In the genomic region with DNA sequence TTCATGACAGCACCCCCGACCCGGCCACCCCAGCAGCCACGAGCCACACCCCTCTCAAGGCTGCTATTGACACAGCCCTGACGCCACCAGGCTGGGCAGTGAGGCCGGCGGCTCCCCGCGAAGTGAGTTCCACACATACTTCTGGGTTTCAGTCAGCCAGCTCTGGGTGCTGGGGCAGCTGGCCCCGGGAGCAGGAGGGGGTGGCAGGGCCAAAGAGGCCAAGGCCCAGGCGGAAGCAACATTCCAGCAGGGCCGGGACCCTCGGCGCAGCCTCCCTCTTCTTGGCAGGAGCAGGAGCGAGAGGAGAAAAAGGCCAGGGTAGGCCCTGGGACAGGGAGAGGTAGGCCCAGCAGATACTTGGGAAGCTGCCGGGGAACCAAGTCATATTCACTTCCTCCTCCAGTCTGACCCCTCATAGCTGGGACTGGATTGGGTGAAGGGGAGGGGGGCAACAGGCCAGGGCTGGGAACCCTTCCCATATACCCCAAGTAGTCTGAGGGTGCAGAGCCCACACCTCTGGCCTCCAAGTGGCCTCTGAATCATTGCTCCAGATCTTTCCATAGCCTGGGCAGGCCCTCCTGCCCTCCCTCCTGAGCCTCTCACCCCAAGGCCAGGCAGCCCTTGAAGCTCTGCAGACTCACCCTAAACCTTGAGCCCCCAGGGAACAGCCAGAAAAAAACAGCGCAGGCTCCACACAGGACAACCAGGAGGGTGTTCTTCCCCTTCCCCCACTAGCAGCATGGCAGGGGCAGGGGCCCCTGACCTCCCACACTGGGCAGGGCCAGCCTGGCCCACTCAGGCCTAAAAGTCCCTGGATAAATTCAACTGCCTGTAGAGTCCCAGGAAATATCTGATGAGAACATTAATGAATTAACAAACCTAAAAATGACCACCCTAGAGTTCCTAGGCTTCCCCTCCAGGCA, we compare ENCODE assay signal across 10 cellular contexts. TPM values are rescaled to one million over a fixed set of nuclear protein-coding genes. Genes with fewer than 3 reads are reported as not detected.
A peak's percentile ranks its signal among the peaks of the same experiment; 100 is the strongest.
DNase-seq lines count a peak whose midpoint lies in the region; FAIRE-seq and TF ChIP-seq lines count a peak whose summit lies in the region.
"Had no signal": no experiment of that assay in that cellular context is flagged by ENCODE, and none has a peak within 500 bp of the region (broad histone marks: within the 10 kb centered on the region; RNA-seq: fewer than 3 reads in every experiment).

No MANE protein-coding gene starts in this region.

- H3K4me3 ChIP-seq in brain microvascular endothelial cell (ENCODE audit: low read depth, low read length) (no peak overlapping the region), kidney (ENCODE audit: low read length in 2 of 2) (no peak overlapping the region)

- TF ChIP-seq CTCF in HFFc6 (IDR thresholded peaks at IDR 0.05) (no peak), brain microvascular endothelial cell (IDR thresholded peaks at IDR 0.05; ENCODE audit: low read depth, low read length, missing control alignments) (no peak), kidney (IDR thresholded peaks at IDR 0.05; ENCODE audit: borderline replicate concordance, extremely low read depth, insufficient read depth) (no peak)

- intact Hi-C loops in kidney (cut with DNase I), result no loop called here

- H3K9me3 Mint-ChIP-seq in HFFc6, result no peaks in the 10 kb centered on the region
- H3K9me3 Mint-ChIP-seq: activated B cell treated with CpG ODN at 0.5 μM for 24 hours had no signal

- peak overlapping the region; percentile 94 for H3K4me3 Mint-ChIP-seq in HFFc6
- H3K4me3 Mint-ChIP-seq: activated B cell treated with CpG ODN at 0.5 μM for 24 hours had no signal

- H3K4me1 Mint-ChIP-seq in HFFc6 (ENCODE audit: low read depth), result peaks cover 81% of the 10 kb centered on the region

- H3K36me3 ChIP-seq in brain microvascular endothelial cell (replicated peaks) (peaks cover 4% of the 10 kb centered on the region), kidney (ENCODE audit: control insufficient read depth in 1 of 2, insufficient read depth in 2 of 2, low read length in 2 of 2) (no peaks in the 10 kb centered on the region)

- peak overlapping the region; percentile 71 for H3K27ac ChIP-seq in brain microvascular endothelial cell
- peak overlapping the region; percentile 74 to 80 for H3K27ac ChIP-seq in kidney (ENCODE audit: low read depth in 2 of 2, low read length in 2 of 2)

- H3K9ac ChIP-seq in kidney (ENCODE audit: low read length in 2 of 2), result peak overlapping the region; percentile 45 to 48

- H3K27ac Mint-ChIP-seq in HFFc6, result peak overlapping the region; percentile 93
- H3K27ac Mint-ChIP-seq: activated B cell treated with CpG ODN at 0.5 μM for 24 hours had no signal

- in situ Hi-C loops in brain microvascular endothelial cell (cut with HindIII; ENCODE audit: low pct_ligation_motif_present, low sequenced_read_pairs), result no loop called here

- peaks cover 5% of the 10 kb centered on the region for H3K27me3 Mint-ChIP-seq in HFFc6 (ENCODE audit: insufficient read depth)

- DNase-seq in HFFc6, result peak; percentile 91
- peak; percentile 87 for DNase-seq in brain microvascular endothelial cell
- peak; percentile 95 for DNase-seq in kidney
- DNase-seq in stromal cell of bone marrow (ENCODE audit: low read depth), result peak; percentile 80
- no peak for DNase-seq in NCI-H146 treated with DMSO at 0.1 percent for 48 hours (lab: John Stamatoyannopoulos, UW; ENCODE audit: unreplicated experiment)
- DNase-seq in activated naive CD4-positive, alpha-beta T cell (lab: John Stamatoyannopoulos, UW), result no peak
- no peak for DNase-seq in NCI-H2107 treated with DMSO at 0.1 percent for 48 hours (lab: John Stamatoyannopoulos, UW; ENCODE audit: unreplicated experiment)
- no peak for DNase-seq in NCI-H524 (lab: John Stamatoyannopoulos, UW)
- DNase-seq: activated B cell treated with CpG ODN at 0.5 μM for 24 hours, glutamatergic neuron had no signal

- H3K27me3 ChIP-seq in brain microvascular endothelial cell (replicated peaks), result no peaks in the 10 kb centered on the region

- H3K4me1 ChIP-seq in kidney (ENCODE audit: control insufficient read depth in 1 of 2, insufficient read depth in 1 of 2, low read depth in 1 of 2, low read length in 2 of 2), result peaks cover 28 to 57% of the 10 kb centered on the region in 2 donors

- no peaks in the 10 kb centered on the region for H3K9me3 ChIP-seq in kidney (ENCODE audit: control insufficient read depth in 1 of 2, low read length in 2 of 2)

- H3K36me3 Mint-ChIP-seq in HFFc6 (ENCODE audit: low read depth), result peaks cover 32% of the 10 kb centered on the region

- FAIRE-seq in kidney (lab: Jason Lieb, UNC), result no peak

RNA-seq across cellular contexts. Expression of a gene that starts 5.7 kb away (rescaled TPM):
- 100 to 1,000 TPM; 275 to 430 (median 297) TPM for total RNA-seq in HFFc6 (2021; fragmentation: NEBNext Ultra II Directional; extraction: Animal tissue kit (Norgen Biotek cat#: 25700))
- total RNA-seq in kidney, result 510 TPM
- polyA plus RNA-seq in kidney (ENCODE audit: insufficient read depth, low read depth, low replicate concordance), result 60.4 TPM

RNA-seq across cellular contexts. Expression of a gene that starts 45.4 kb away (rescaled TPM):
- total RNA-seq in HFFc6 (2021; fragmentation: NEBNext Ultra II Directional; extraction: Animal tissue kit (Norgen Biotek cat#: 25700)), result not detected
- not detected for total RNA-seq in kidney
- not detected for polyA plus RNA-seq in kidney (ENCODE audit: insufficient read depth, low read depth, low replicate concordance)
- total RNA-seq: activated B cell treated with CpG ODN at 0.5 μM for 24 hours had no signal

Comparison
In these comparisons a context has a peak if more than half of its experiments do, and no peak if none do; other contexts are left out.
1. DNase-seq: peak in HFFc6 (single experiment), brain microvascular endothelial cell (single experiment), kidney (single experiment) and stromal cell of bone marrow (single experiment); none in NCI-H146 treated with DMSO at 0.1 percent for 48 hours (single experiment), activated naive CD4-positive, alpha-beta T cell (0 of 4), NCI-H2107 treated with DMSO at 0.1 percent for 48 hours (single experiment) and NCI-H524 (0 of 2).